Comparison of ENCODE assay signal across 8 cellular contexts in the genomic region with DNA sequence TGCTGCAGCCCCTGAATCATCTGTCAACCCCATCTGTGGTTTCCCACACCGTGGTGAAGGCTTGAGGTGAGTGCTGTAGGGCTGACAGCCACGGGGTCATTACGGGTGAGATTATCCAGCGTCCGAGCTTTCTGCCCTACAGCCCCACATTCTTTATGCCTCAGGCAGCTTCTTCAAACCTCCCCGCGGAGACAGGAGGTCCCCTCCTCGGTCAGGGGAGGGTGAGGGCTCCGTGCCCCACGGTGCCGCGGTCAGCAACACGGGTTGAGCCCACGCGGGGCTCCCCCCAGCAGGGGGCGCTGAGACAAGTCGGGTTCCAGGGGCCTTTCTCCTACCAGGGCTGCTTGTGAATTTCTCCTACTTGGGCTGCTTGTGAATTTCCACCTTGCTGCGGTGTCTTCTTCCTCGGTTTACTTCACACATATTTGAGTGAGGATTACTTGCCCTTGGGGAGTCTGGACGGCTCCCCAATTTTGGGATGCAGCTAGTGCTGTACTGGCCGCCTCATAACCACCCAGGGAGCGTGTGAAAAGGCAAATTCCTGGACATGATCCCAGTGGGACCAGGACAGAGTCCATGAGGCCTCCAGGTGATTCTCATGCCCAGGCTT. TPM values are rescaled to one million over a fixed set of nuclear protein-coding genes. Genes with fewer than 3 reads are reported as not detected.
DNase-seq lines count a peak whose midpoint lies in the region; ATAC-seq and TF ChIP-seq lines count a peak whose summit lies in the region.

No MANE protein-coding gene starts in this region.

- ATAC-seq in HG03280 (IDR thresholded peaks at IDR 0.05; ENCODE audit: unreplicated experiment) = no peak
- no peak for ATAC-seq in GM19467 (IDR thresholded peaks at IDR 0.05; ENCODE audit: unreplicated experiment)

- H3K4me1 ChIP-seq in NT2/D1 (ENCODE audit: insufficient read depth, insufficient read length) = peaks cover 6% of the 10 kb centered on the region
- H3K4me1 ChIP-seq in skeletal muscle satellite cell (ENCODE audit: control insufficient read depth, insufficient read depth, low read length) = peaks cover 7% of the 10 kb centered on the region

- H3K4me3 ChIP-seq in GM06990 (replicated peaks; ENCODE audit: low read depth, low read length) = peak overlapping the region; percentile 39
- no peak overlapping the region for H3K4me3 ChIP-seq in NT2/D1 (ENCODE audit: insufficient read length, low read depth)
- no peak overlapping the region for H3K4me3 ChIP-seq in skeletal muscle satellite cell (ENCODE audit: low read length)

- peak; percentile 97 for TF ChIP-seq CTCF in GM06990 (IDR thresholded peaks at IDR 0.05; ENCODE audit: insufficient read depth, low read length, poor library complexity, severe bottlenecking)

- intact Hi-C loops in activated T-helper 1 cell treated with anti-CD3 and anti-CD28 coated beads, Interleukin-12 subunit alpha, Interleukin-12 subunit beta, Interleukin-2, Interleukin-4 antibody, amounts not matched to agents 30 ng/mL and 10 ng/mL and 1 ng/mL, durations not matched to agents 14 hours and 24 hours and 36 hours (cut with micrococcal nuclease) = loop anchor here (1.0 kb wide), 1 partner anchor 24 kb away; no protein-coding TSS in a partner anchor

- peak; percentile 47 for DNase-seq in GM06990 (ENCODE audit: extremely low read depth, insufficient read length)
- no peak for DNase-seq in NT2/D1 (ENCODE audit: low read depth, low spot score)
- peak; percentile 34 for DNase-seq in activated T-helper 1 cell treated with anti-CD3 and anti-CD28 coated beads, Interleukin-12 subunit alpha, Interleukin-12 subunit beta, Interleukin-2, Interleukin-4 antibody, amounts not matched to agents 30 ng/mL and 10 ng/mL and 1 ng/mL, durations not matched to agents 14 hours and 24 hours and 36 hours (ENCODE audit: low spot score)
- DNase-seq in globus pallidus (ENCODE audit: low spot score) = peak; percentile 54
- DNase-seq in middle frontal gyrus (ENCODE audit: extremely low spot score, low spot score) = no peak

- H3K27me3 Mint-ChIP-seq in activated T-helper 1 cell treated with anti-CD3 and anti-CD28 coated beads, Interleukin-12 subunit alpha, Interleukin-12 subunit beta, Interleukin-2, Interleukin-4 antibody, amounts not matched to agents 30 ng/mL and 10 ng/mL and 1 ng/mL, durations not matched to agents 14 hours and 24 hours and 36 hours (ENCODE audit: insufficient read depth) = peaks cover 19% of the 10 kb centered on the region

- H3K9me3 ChIP-seq in NT2/D1 (ENCODE audit: insufficient read depth, low read length) (no peaks in the 10 kb centered on the region), skeletal muscle satellite cell (replicated peaks; ENCODE audit: low read length) (no peaks in the 10 kb centered on the region)

- peaks cover 8% of the 10 kb centered on the region for H3K4me1 Mint-ChIP-seq in activated T-helper 1 cell treated with anti-CD3 and anti-CD28 coated beads, Interleukin-12 subunit alpha, Interleukin-12 subunit beta, Interleukin-2, Interleukin-4 antibody, amounts not matched to agents 30 ng/mL and 10 ng/mL and 1 ng/mL, durations not matched to agents 14 hours and 24 hours and 36 hours (ENCODE audit: low read depth)

- H3K9ac ChIP-seq in NT2/D1 (ENCODE audit: insufficient read length, low read depth) (peak overlapping the region; percentile 23), skeletal muscle satellite cell (ENCODE audit: low read depth, low read length) (no peak overlapping the region)

- H3K36me3 ChIP-seq in GM06990 (ENCODE audit: control insufficient read depth, insufficient read depth, low read length) (no peaks in the 10 kb centered on the region), NT2/D1 (ENCODE audit: insufficient read depth, insufficient read length, low read length) (no peaks in the 10 kb centered on the region), skeletal muscle satellite cell (ENCODE audit: insufficient read depth, low read length) (no peaks in the 10 kb centered on the region)

- H3K36me3 Mint-ChIP-seq in activated T-helper 1 cell treated with anti-CD3 and anti-CD28 coated beads, Interleukin-12 subunit alpha, Interleukin-12 subunit beta, Interleukin-2, Interleukin-4 antibody, amounts not matched to agents 30 ng/mL and 10 ng/mL and 1 ng/mL, durations not matched to agents 14 hours and 24 hours and 36 hours (ENCODE audit: low read depth) = no peaks in the 10 kb centered on the region

- H3K27me3 ChIP-seq in GM06990 (replicated peaks; ENCODE audit: control insufficient read depth, insufficient read depth, low read length) (peaks cover 1% of the 10 kb centered on the region; the same call in 1 of the 2 replicates), NT2/D1 (ENCODE audit: insufficient read depth, insufficient read length) (no peaks in the 10 kb centered on the region), skeletal muscle satellite cell (ENCODE audit: control insufficient read depth, insufficient read depth, low read length) (peaks cover 69% of the 10 kb centered on the region)

- peak overlapping the region; percentile 54 for H3K4me2 ChIP-seq in skeletal muscle satellite cell (ENCODE audit: low read length)

- H3K4me3 Mint-ChIP-seq in activated T-helper 1 cell treated with anti-CD3 and anti-CD28 coated beads, Interleukin-12 subunit alpha, Interleukin-12 subunit beta, Interleukin-2, Interleukin-4 antibody, amounts not matched to agents 30 ng/mL and 10 ng/mL and 1 ng/mL, durations not matched to agents 14 hours and 24 hours and 36 hours = no peak overlapping the region

- H3K27ac Mint-ChIP-seq in activated T-helper 1 cell treated with anti-CD3 and anti-CD28 coated beads, Interleukin-12 subunit alpha, Interleukin-12 subunit beta, Interleukin-2, Interleukin-4 antibody, amounts not matched to agents 30 ng/mL and 10 ng/mL and 1 ng/mL, durations not matched to agents 14 hours and 24 hours and 36 hours = no peak overlapping the region

- H3K9me3 Mint-ChIP-seq in activated T-helper 1 cell treated with anti-CD3 and anti-CD28 coated beads, Interleukin-12 subunit alpha, Interleukin-12 subunit beta, Interleukin-2, Interleukin-4 antibody, amounts not matched to agents 30 ng/mL and 10 ng/mL and 1 ng/mL, durations not matched to agents 14 hours and 24 hours and 36 hours = no peaks in the 10 kb centered on the region

RNA-seq across cellular contexts. Expression of gene WFIKKN2, which starts 18.1 kb away (rescaled TPM):
- total RNA-seq in activated T-helper 1 cell treated with anti-CD3 and anti-CD28 coated beads, Interleukin-12 subunit alpha, Interleukin-12 subunit beta, Interleukin-2, Interleukin-4 antibody, amounts not matched to agents 30 ng/mL and 10 ng/mL and 1 ng/mL, durations not matched to agents 14 hours and 24 hours and 36 hours = not detected in 2 replicates
- not detected in 2 replicates for total RNA-seq in skeletal muscle satellite cell (2012; rRNA removed)

RNA-seq across cellular contexts. Expression of gene TOB1, which starts 48.9 kb away (rescaled TPM):
- total RNA-seq in activated T-helper 1 cell treated with anti-CD3 and anti-CD28 coated beads, Interleukin-12 subunit alpha, Interleukin-12 subunit beta, Interleukin-2, Interleukin-4 antibody, amounts not matched to agents 30 ng/mL and 10 ng/mL and 1 ng/mL, durations not matched to agents 14 hours and 24 hours and 36 hours = 29.6 and 35.5 TPM in 2 replicates
- total RNA-seq in skeletal muscle satellite cell (2012; rRNA removed) = 4.6 and 6.3 TPM in 2 replicates

RNA-seq across cellular contexts. Expression of gene ANKRD40CL, which starts 49.9 kb away (rescaled TPM):
- not detected in 2 replicates for total RNA-seq in activated T-helper 1 cell treated with anti-CD3 and anti-CD28 coated beads, Interleukin-12 subunit alpha, Interleukin-12 subunit beta, Interleukin-2, Interleukin-4 antibody, amounts not matched to agents 30 ng/mL and 10 ng/mL and 1 ng/mL, durations not matched to agents 14 hours and 24 hours and 36 hours
- total RNA-seq in skeletal muscle satellite cell (2012; rRNA removed) = not detected in 2 replicates

Comparison
In these comparisons a context has a peak if more than half of its experiments do, and no peak if none do; other contexts are left out.
1. DNase-seq: peak in GM06990 (single experiment), activated T-helper 1 cell treated with anti-CD3 and anti-CD28 coated beads, Interleukin-12 subunit alpha, Interleukin-12 subunit beta, Interleukin-2, Interleukin-4 antibody, amounts not matched to agents 30 ng/mL and 10 ng/mL and 1 ng/mL, durations not matched to agents 14 hours and 24 hours and 36 hours (single experiment) and globus pallidus (single experiment); none in NT2/D1 (single experiment) and middle frontal gyrus (single experiment).